Comparison of ENCODE assay signal across 8 cellular contexts in genomic region chrX:150547511-150548115, GRCh38. TPM values are rescaled to one million over a fixed set of nuclear protein-coding genes. Genes with fewer than 3 reads are reported as not detected.
DNase-seq lines count a peak whose midpoint lies in the region; ATAC-seq and TF ChIP-seq lines count a peak whose summit lies in the region.

No MANE protein-coding gene starts in this region.

- no peak for DNase-seq in AG09309 (ENCODE audit: low read depth)
- peak; percentile 52 for DNase-seq in WERI-Rb-1
- DNase-seq in epithelial cell of proximal tubule (ENCODE audit: low read depth) = no peak
- peak; percentile 81 for DNase-seq in midbrain (lab: John Stamatoyannopoulos, UW)

- ATAC-seq in GM18511 (IDR thresholded peaks at IDR 0.05; ENCODE audit: unreplicated experiment) (peak; percentile 58), HG03175 (IDR thresholded peaks at IDR 0.05; ENCODE audit: unreplicated experiment) (peak; percentile 72), GM18873 (IDR thresholded peaks at IDR 0.05; ENCODE audit: low FRiP score, unreplicated experiment) (no peak)

- peaks cover 26% of the 10 kb centered on the region for H3K27me3 ChIP-seq in WERI-Rb-1 (ENCODE audit: insufficient read depth, low read depth, severe bottlenecking)
- no peaks in the 10 kb centered on the region for H3K27me3 ChIP-seq in thymus (ENCODE audit: control insufficient read depth, insufficient read depth)

- H3K36me3 ChIP-seq in WERI-Rb-1 (no peaks in the 10 kb centered on the region), thymus (ENCODE audit: control insufficient read depth, insufficient read depth) (no peaks in the 10 kb centered on the region)

- H3K9me3 ChIP-seq in WERI-Rb-1 (ENCODE audit: severe bottlenecking) = no peaks in the 10 kb centered on the region
- H3K9me3 ChIP-seq in thymus (ENCODE audit: control insufficient read depth) = no peaks in the 10 kb centered on the region

- peaks cover 12% of the 10 kb centered on the region for H3K4me1 ChIP-seq in thymus (ENCODE audit: control insufficient read depth, insufficient read depth, low read length)

- TF ChIP-seq CTCF in AG09309 (IDR thresholded peaks at IDR 0.05; ENCODE audit: control insufficient read depth, insufficient read depth, low read depth, low read length, missing control alignments) (no peak), WERI-Rb-1 (IDR thresholded peaks at IDR 0.05; ENCODE audit: low read depth, low read length) (no peak), epithelial cell of proximal tubule (conservative IDR thresholded peaks at IDR 0.05; ENCODE audit: low read depth, low read length) (no peak)

- 6% methylated on average over 47 of the region's 47 CpGs for WGBS in thymus

- H3K4me3 ChIP-seq in AG09309 (ENCODE audit: control insufficient read depth, low read depth, low read length) (peak overlapping the region; percentile 31), WERI-Rb-1 (ENCODE audit: low read depth, low read length) (peak overlapping the region; percentile 8), epithelial cell of proximal tubule (ENCODE audit: low read depth, low read length) (peak overlapping the region; percentile 36), thymus (ENCODE audit: low read length) (peak overlapping the region; percentile 39)

- H3K27ac ChIP-seq in WERI-Rb-1 (peak overlapping the region; percentile 33; the same call in 1 of the 2 replicates), thymus (ENCODE audit: low read depth) (no peak overlapping the region)

RNA-seq across cellular contexts. Expression of gene MTM1, which starts 20.8 kb away (rescaled TPM):
- total RNA-seq in epithelial cell of proximal tubule = 3.8 and 4.1 TPM in 2 replicates
- 8.9 TPM for polyA plus RNA-seq in thymus

Comparison
In these comparisons a context has a peak if more than half of its experiments do, and no peak if none do; other contexts are left out.
1. DNase-seq: peak in WERI-Rb-1 (single experiment) and midbrain (single experiment); none in AG09309 (single experiment) and epithelial cell of proximal tubule (single experiment).
2. Peak in every context shown above with its lines, with median percentiles within 50 percentile points of each other: H3K4me3 ChIP-seq.